ENCODE assay signal across 1 cellular context in genomic region chr14:98906123-98906995, GRCh38.
TF ChIP-seq lines count a peak whose summit lies in the region.

No MANE protein-coding gene starts in this region.

TF ChIP-seq in HEK293, 187 proteins besides CTCF, POLR2A, EP300 and RAD21 (continued from another document):
- TF ChIP-seq PRDM2 (tag by site-specific recombination; IDR thresholded peaks at IDR 0.05; ENCODE audit: borderline replicate concordance) = no peak
- TF ChIP-seq ZFP41 (tag by site-specific recombination; IDR thresholded peaks at IDR 0.05; ENCODE audit: borderline replicate concordance) = no peak
- 0 out of 2 replicates have a peak, but pooled peaks have one; percentile 32 for TF ChIP-seq HOXD13 (CRISPR knock-in tag; IDR thresholded peaks at IDR 0.05; ENCODE audit: borderline replicate concordance)
- TF ChIP-seq ZNF18 (tag by site-specific recombination; IDR thresholded peaks at IDR 0.05) = no peak
- no peak for TF ChIP-seq ZNF311 (tag by site-specific recombination; IDR thresholded peaks at IDR 0.05; ENCODE audit: borderline replicate concordance)
- peak; percentile 70 for TF ChIP-seq ZIC2 (tag by site-specific recombination; IDR thresholded peaks at IDR 0.05)
- TF ChIP-seq PBX3 (CRISPR knock-in tag; IDR thresholded peaks at IDR 0.05) = no peak
- no peak for TF ChIP-seq ZNF404 (tag by site-specific recombination; IDR thresholded peaks at IDR 0.05)
- TF ChIP-seq GLI2 (tag by site-specific recombination; IDR thresholded peaks at IDR 0.05; ENCODE audit: borderline replicate concordance, low read depth) = no peak
- 0 out of 2 replicates have a peak, but pooled peaks have one; percentile 11 for TF ChIP-seq FEZF1 (tag by site-specific recombination; IDR thresholded peaks at IDR 0.05)
- no peak for TF ChIP-seq ZBTB20 (tag by site-specific recombination; IDR thresholded peaks at IDR 0.05)
- peak; percentile 25; the same call in 1 of the 2 replicates for TF ChIP-seq PATZ1 (tag by site-specific recombination; IDR thresholded peaks at IDR 0.05)
- TF ChIP-seq ZNF366 (tag by site-specific recombination; conservative IDR thresholded peaks at IDR 0.05) = no peak
- peak; percentile 87 for TF ChIP-seq ZSCAN16 (tag by site-specific recombination; IDR thresholded peaks at IDR 0.05)
